In the genomic region with DNA sequence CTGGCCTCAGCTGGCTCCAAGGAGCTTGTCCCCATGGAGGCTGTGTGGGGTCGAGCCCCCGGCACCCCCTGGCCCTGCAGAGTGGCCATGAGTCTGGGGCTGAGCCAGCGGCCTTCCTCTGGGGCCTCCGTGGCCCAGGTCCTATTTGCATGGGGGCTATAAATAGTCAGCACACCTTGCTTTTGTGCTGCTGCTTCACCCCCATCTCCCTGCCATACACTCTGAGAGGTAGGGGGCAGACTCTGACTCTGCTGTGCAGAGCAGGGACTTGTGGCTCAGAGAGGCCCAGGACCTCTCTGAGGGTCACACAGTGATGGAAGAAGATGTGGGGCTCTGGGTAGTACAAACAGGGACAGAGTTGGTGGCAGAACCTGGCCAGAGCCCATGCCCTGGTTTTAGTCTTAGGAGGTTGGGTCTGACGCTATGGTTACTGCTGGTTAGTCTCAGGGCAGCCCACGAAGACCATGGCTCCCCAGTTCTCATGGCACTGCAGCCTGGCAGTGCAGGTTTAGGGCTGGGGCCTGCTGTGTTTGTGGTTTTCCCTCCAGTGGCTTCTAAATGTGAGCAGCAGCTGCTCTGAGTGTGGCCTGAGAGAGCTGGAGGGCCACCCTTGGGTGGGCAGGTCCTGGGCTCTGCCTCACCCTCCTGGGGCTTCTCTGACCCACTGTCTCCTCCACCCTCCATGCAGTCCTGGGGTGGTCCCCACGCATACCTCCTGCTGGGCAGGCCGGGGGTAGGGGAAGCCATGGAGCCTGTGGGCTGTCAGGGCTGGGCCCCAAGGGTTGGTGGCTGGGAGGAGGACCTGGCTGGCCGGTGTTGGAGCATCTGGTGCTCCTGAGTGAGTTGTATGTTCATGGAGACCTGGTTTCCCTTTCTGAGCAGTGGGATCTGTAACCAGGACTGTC, we compare ENCODE assay signal across 1 cellular context.
TF ChIP-seq lines count a peak whose summit lies in the region.

No MANE protein-coding gene starts in this region.

TF ChIP-seq in K562, 482 proteins besides CTCF, POLR2A, EP300 and RAD21 (continued from another document):
- TF ChIP-seq ZNF77 (CRISPR knock-in tag; IDR thresholded peaks at IDR 0.05) (no peak), ZNF668 (CRISPR knock-in tag; IDR thresholded peaks at IDR 0.05) (no peak), EHMT2 (IDR thresholded peaks at IDR 0.05) (no peak), RNF2 (IDR thresholded peaks at IDR 0.05) (no peak), CBX8 (IDR thresholded peaks at IDR 0.05; ENCODE audit: borderline replicate concordance, extremely low read depth, low read depth, low read length, poor library complexity, severe bottlenecking) (no peak)
- TF ChIP-seq, protein P1, sequence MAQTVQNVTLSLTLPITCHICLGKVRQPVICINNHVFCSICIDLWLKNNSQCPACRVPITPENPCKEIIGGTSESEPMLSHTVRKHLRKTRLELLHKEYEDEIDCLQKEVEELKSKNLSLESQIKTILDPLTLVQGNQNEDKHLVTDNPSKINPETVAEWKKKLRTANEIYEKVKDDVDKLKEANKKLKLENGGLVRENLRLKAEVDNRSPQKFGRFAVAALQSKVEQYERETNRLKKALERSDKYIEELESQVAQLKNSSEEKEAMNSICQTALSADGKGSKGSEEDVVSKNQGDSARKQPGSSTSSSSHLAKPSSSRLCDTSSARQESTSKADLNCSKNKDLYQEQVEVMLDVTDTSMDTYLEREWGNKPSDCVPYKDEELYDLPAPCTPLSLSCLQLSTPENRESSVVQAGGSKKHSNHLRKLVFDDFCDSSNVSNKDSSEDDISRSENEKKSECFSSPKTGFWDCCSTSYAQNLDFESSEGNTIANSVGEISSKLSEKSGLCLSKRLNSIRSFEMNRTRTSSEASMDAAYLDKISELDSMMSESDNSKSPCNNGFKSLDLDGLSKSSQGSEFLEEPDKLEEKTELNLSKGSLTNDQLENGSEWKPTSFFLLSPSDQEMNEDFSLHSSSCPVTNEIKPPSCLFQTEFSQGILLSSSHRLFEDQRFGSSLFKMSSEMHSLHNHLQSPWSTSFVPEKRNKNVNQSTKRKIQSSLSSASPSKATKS (CRISPR knock-in tag; IDR thresholded peaks at IDR 0.05), result no peak
